Comparison of ENCODE assay signal across 2 cellular contexts in the genomic region with DNA sequence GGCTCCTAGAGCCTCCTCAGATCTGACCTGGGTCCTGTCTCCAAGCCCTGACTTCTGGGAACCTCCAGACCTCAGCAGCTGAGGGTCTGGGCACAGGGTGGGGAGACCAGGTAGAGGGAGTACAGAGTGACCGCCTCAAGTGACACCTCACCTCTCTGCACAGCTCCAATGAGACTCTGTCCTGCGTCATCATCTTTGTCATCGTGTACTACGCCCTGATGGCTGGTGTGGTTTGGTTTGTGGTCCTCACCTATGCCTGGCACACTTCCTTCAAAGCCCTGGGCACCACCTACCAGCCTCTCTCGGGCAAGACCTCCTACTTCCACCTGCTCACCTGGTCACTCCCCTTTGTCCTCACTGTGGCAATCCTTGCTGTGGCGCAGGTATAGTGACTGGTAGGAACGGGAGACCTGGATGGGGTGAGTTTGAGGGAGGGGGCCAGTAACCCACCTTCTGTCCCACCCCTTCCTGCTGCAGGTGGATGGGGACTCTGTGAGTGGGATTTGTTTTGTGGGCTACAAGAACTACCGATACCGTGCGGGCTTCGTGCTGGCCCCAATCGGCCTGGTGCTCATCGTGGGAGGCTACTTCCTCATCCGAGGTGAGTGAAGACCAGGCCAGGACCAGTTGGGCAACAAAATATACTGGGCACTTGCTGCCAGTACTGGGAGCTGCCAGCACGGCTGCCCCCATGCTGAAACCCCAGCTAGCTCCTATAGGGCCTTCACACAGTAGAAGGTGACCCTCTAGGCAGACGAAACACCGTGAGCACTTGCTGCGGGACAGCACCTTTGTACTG.
TF ChIP-seq lines count a peak whose summit lies in the region.

No MANE protein-coding gene starts in this region.

TF ChIP-seq in IMR-90, 13 proteins besides CTCF, POLR2A, EP300 and RAD21 (continued from another document):
- TF ChIP-seq MAFK (IDR thresholded peaks at IDR 0.05; ENCODE audit: low read depth, low read length) (no peak), SMC3 (IDR thresholded peaks at IDR 0.05; ENCODE audit: low read depth, low read length) (no peak), CEBPB (IDR thresholded peaks at IDR 0.05; ENCODE audit: low read depth, low read length) (no peak), NFE2L2 (IDR thresholded peaks at IDR 0.05; ENCODE audit: low read depth, low read length) (no peak), BHLHE40 (IDR thresholded peaks at IDR 0.05; ENCODE audit: low read depth, low read length) (no peak), RCOR1 (IDR thresholded peaks at IDR 0.05; ENCODE audit: insufficient replicate concordance, low read length) (no peak)

TF ChIP-seq in HEK293T, 16 proteins besides CTCF, POLR2A, EP300 and RAD21 (continued from another document):
- no peak for TF ChIP-seq SP1 (IDR thresholded peaks at IDR 0.05)
- no peak for TF ChIP-seq SUZ12 (IDR thresholded peaks at IDR 0.05)
- TF ChIP-seq BHLHE40 (IDR thresholded peaks at IDR 0.05; ENCODE audit: borderline replicate concordance), result no peak
- TF ChIP-seq ELF4 (IDR thresholded peaks at IDR 0.05), result no peak
